9 cellular contexts compared by ENCODE assay signal in genomic region chr12:106345739-106346138, GRCh38. TPM values are rescaled to one million over a fixed set of nuclear protein-coding genes. Genes with fewer than 3 reads are reported as not detected.
DNase-seq lines count a peak whose midpoint lies in the region; ATAC-seq, FAIRE-seq and TF ChIP-seq lines count a peak whose summit lies in the region.
"Had no signal": no experiment of that assay in that cellular context is flagged by ENCODE, and none has a peak within 500 bp of the region (broad histone marks: within the 10 kb centered on the region; RNA-seq: fewer than 3 reads in every experiment).

No MANE protein-coding gene starts in this region.

- DNase-seq in AG10803 (ENCODE audit: low read depth) = peak; percentile 65
- peak; percentile 21 for DNase-seq in HEK293T (ENCODE audit: extremely low spot score)
- peak; percentile 15 for DNase-seq in SKM-1 treated with dmso at 0.1 percent for 144 hours (lab: John Stamatoyannopoulos, UW; ENCODE audit: unreplicated experiment)
- peak; percentile 32 for DNase-seq in foreskin melanocyte
- DNase-seq in prostate gland (ENCODE audit: low spot score) = peak; percentile 21
- DNase-seq in GM12892 (ENCODE audit: insufficient read length) = no peak

- H3K9me3 ChIP-seq in prostate gland = no peaks in the 10 kb centered on the region

- CTCF ChIA-PET in HEK293T (lab: Yijun Ruan, JAX) = no interaction called here

- no peak for FAIRE-seq in GM12892 (lab: Jason Lieb, UNC)
- FAIRE-seq: colon had no signal

- no peaks in the 10 kb centered on the region for H3K4me1 ChIP-seq in prostate gland (replicated peaks)

- intact Hi-C loops in prostate gland (cut with DNase I) = no loop called here

- ATAC-seq in GM18502 (IDR thresholded peaks at IDR 0.05; ENCODE audit: poor library complexity, unreplicated experiment) (no peak), HG03439 (IDR thresholded peaks at IDR 0.05; ENCODE audit: unreplicated experiment) (no peak)

- WGBS in prostate gland = 77% methylated on average over 5 of the region's 5 CpGs

- no peaks in the 10 kb centered on the region for H3K36me3 ChIP-seq in prostate gland

- TF ChIP-seq POLR2A in prostate gland (IDR thresholded peaks at IDR 0.05) (no peak), GM12892 (IDR thresholded peaks at IDR 0.05; ENCODE audit: low read depth, low read length) (no peak)

- POLR2A ChIA-PET in HEK293T (lab: Yijun Ruan, JAX) = interaction anchor here (1.8 kb wide), 1 partner anchor 12 kb away, joined by 11 read pairs; the partner anchor contains the start of gene POLR3B

- no peak overlapping the region for H3K4me3 ChIP-seq in AG10803 (ENCODE audit: low read length)
- H3K4me3 ChIP-seq in prostate gland = no peak overlapping the region

- H3K27me3 ChIP-seq in prostate gland (replicated peaks; ENCODE audit: insufficient read depth) = no peaks in the 10 kb centered on the region

- TF ChIP-seq CTCF in AG10803 (conservative IDR thresholded peaks at IDR 0.05; ENCODE audit: low read length) (peak; percentile 59), prostate gland (IDR thresholded peaks at IDR 0.05) (peak in 2 of 4 experiments; percentile 41 to 45)

- no peak overlapping the region for H3K27ac ChIP-seq in prostate gland

TF ChIP-seq in HEK293T, 16 proteins besides CTCF, POLR2A, EP300 and RAD21:
- no peak for TF ChIP-seq NFRKB (IDR thresholded peaks at IDR 0.05)
- no peak for TF ChIP-seq FOXK2 (IDR thresholded peaks at IDR 0.05)
- no peak for TF ChIP-seq SUZ12 (IDR thresholded peaks at IDR 0.05)
- no peak for TF ChIP-seq ZNF384 (IDR thresholded peaks at IDR 0.05)
- TF ChIP-seq PKNOX1 (IDR thresholded peaks at IDR 0.05) = no peak
- no peak for TF ChIP-seq FOXM1 (IDR thresholded peaks at IDR 0.05; ENCODE audit: borderline replicate concordance)
- TF ChIP-seq LEF1 (IDR thresholded peaks at IDR 0.05; ENCODE audit: borderline replicate concordance) = no peak
- TF ChIP-seq SP1 (IDR thresholded peaks at IDR 0.05) = no peak
- TF ChIP-seq CTBP1 (IDR thresholded peaks at IDR 0.05; ENCODE audit: borderline replicate concordance) = no peak
- no peak for TF ChIP-seq ELF4 (IDR thresholded peaks at IDR 0.05)
- no peak for TF ChIP-seq FOXA1 (IDR thresholded peaks at IDR 0.05)
- TF ChIP-seq BHLHE40 (IDR thresholded peaks at IDR 0.05; ENCODE audit: borderline replicate concordance) = no peak

RNA-seq across cellular contexts. Expression of gene POLR3B, which starts 11.8 kb away (rescaled TPM):
- 1 to 10 TPM; 8.6 to 9.5 TPM for total RNA-seq in prostate gland
- 2.1 TPM for polyA plus RNA-seq in GM12892 (2012; ENCODE audit: missing spikeins)

RNA-seq across cellular contexts. Expression of gene TCP11L2, which starts 43.2 kb away (rescaled TPM):
- total RNA-seq in prostate gland = 10 to 100 TPM; 20.0 to 30.6 TPM
- polyA plus RNA-seq in GM12892 (2012; ENCODE audit: missing spikeins) = 1.8 TPM
